28 cellular contexts compared by ENCODE assay signal in genomic region chr5:105970919-105971318, GRCh38.
"Had no signal": no experiment of that assay in that cellular context is flagged by ENCODE, and none has a peak within 500 bp of the region (broad histone marks: within the 10 kb centered on the region; RNA-seq: fewer than 3 reads in every experiment).

No MANE protein-coding gene starts in this region.

- H3K4me3 Mint-ChIP-seq: stimulated activated effector memory CD8-positive, alpha-beta T cell treated with anti-CD3 and anti-CD28 coated beads, Interleukin-12 subunit alpha, Interleukin-12 subunit beta, amount 100 ng/mL, for 72 hours; stimulated activated memory B cell treated with anti-CD40 and anti-IgM and Interleukin-4, amounts not matched to agents 10 μg/mL and 1 μg/mL and 100 μg/mL, for 72 hours; stimulated activated naive B cell treated with anti-CD40 and anti-IgM and Interleukin-4, amounts not matched to agents 10 μg/mL and 1 μg/mL and 100 μg/mL, for 72 hours; stimulated activated naive CD8-positive, alpha-beta T cell treated with anti-CD3 and anti-CD28 coated beads, Interleukin-15, amount 100 ng/mL, for 72 hours; stimulated activated naive CD8-positive, alpha-beta T cell treated with anti-CD3 and anti-CD28 coated beads, Interleukin-15, Interleukin-2, amounts not matched to agents 100 ng/mL and 50 ng/mL, for 24 hours; type B pancreatic cell had no signal

- H3K36me3 ChIP-seq: stomach, suprapubic skin, thoracic aorta, thyroid gland, tibial artery, tibial nerve, transverse colon, upper lobe of left lung, upper lobe of right lung, uterus, vagina had no signal

- H3K4me3 ChIP-seq: stomach, suprapubic skin, testis, thoracic aorta, thyroid gland, tibial artery, tibial nerve, transverse colon, upper lobe of left lung, upper lobe of right lung, uterus, vagina had no signal

- H3K27ac ChIP-seq: stomach, suprapubic skin, testis, thoracic aorta, thyroid gland, tibial artery, tibial nerve, transverse colon, upper lobe of left lung, upper lobe of right lung, uterus, vagina had no signal

- ATAC-seq: stimulated activated effector memory CD8-positive, alpha-beta T cell treated with anti-CD3 and anti-CD28 coated beads, Interleukin-12 subunit alpha, Interleukin-12 subunit beta, amount 100 ng/mL, for 72 hours; stimulated activated memory B cell treated with anti-CD40 and anti-IgM and Interleukin-4, amounts not matched to agents 10 μg/mL and 1 μg/mL and 100 μg/mL, for 72 hours; stimulated activated naive B cell treated with anti-CD40 and anti-IgM and Interleukin-4, amounts not matched to agents 10 μg/mL and 1 μg/mL and 100 μg/mL, for 72 hours; stimulated activated naive CD8-positive, alpha-beta T cell treated with anti-CD3 and anti-CD28 coated beads, Interleukin-15, amount 100 ng/mL, for 72 hours; stimulated activated naive CD8-positive, alpha-beta T cell treated with anti-CD3 and anti-CD28 coated beads, Interleukin-15, Interleukin-2, amounts not matched to agents 100 U/mL and 50 U/mL, for 24 hours; upper lobe of right lung had no signal

- H3K27me3 Mint-ChIP-seq: stimulated activated memory B cell treated with anti-CD40 and anti-IgM and Interleukin-4, amounts not matched to agents 10 μg/mL and 1 μg/mL and 100 μg/mL, for 72 hours; stimulated activated naive B cell treated with anti-CD40 and anti-IgM and Interleukin-4, amounts not matched to agents 10 μg/mL and 1 μg/mL and 100 μg/mL, for 72 hours; stimulated activated naive CD8-positive, alpha-beta T cell treated with anti-CD3 and anti-CD28 coated beads, Interleukin-15, amount 100 ng/mL, for 72 hours; stimulated activated naive CD8-positive, alpha-beta T cell treated with anti-CD3 and anti-CD28 coated beads, Interleukin-15, Interleukin-2, amounts not matched to agents 100 ng/mL and 50 ng/mL, for 24 hours; type B pancreatic cell had no signal

- H3K27me3 ChIP-seq: stomach, suprapubic skin, testis, thyroid gland, tibial artery, tibial nerve, transverse colon, upper lobe of left lung, upper lobe of right lung, uterus, vagina had no signal

- H3K9me3 ChIP-seq: stomach, suprapubic skin, testis, thoracic aorta, thyroid gland, tibial artery, tibial nerve, transverse colon, upper lobe of left lung, upper lobe of right lung, uterus, vagina had no signal

- H3K4me1 ChIP-seq: stomach, suprapubic skin, testis, thyroid gland, tibial artery, tibial nerve, transverse colon, upper lobe of left lung, upper lobe of right lung, uterus, vagina had no signal

- H3K4me1 Mint-ChIP-seq: stimulated activated effector memory CD8-positive, alpha-beta T cell treated with anti-CD3 and anti-CD28 coated beads, Interleukin-12 subunit alpha, Interleukin-12 subunit beta, amount 100 ng/mL, for 72 hours; stimulated activated memory B cell treated with anti-CD40 and anti-IgM and Interleukin-4, amounts not matched to agents 10 μg/mL and 1 μg/mL and 100 μg/mL, for 72 hours; stimulated activated naive B cell treated with anti-CD40 and anti-IgM and Interleukin-4, amounts not matched to agents 10 μg/mL and 1 μg/mL and 100 μg/mL, for 72 hours; stimulated activated naive CD8-positive, alpha-beta T cell treated with anti-CD3 and anti-CD28 coated beads, Interleukin-15, amount 100 ng/mL, for 72 hours had no signal

- DNase-seq: stimulated activated CD4-positive, alpha-beta T cell treated with anti-CD3 and anti-CD28 coated beads, Interleukin-2, amount 100 ng/mL, for 48 hours; stimulated activated CD4-positive, alpha-beta T cell treated with anti-CD3 and anti-CD28 coated beads, Interleukin-4, amount 100 ng/mL, for 1 hour; stimulated activated CD4-positive, alpha-beta T cell treated with anti-CD3 and anti-CD28 coated beads, Interleukin-4, amount 100 ng/mL, for 24 hours; stimulated activated CD4-positive, alpha-beta T cell treated with anti-CD3 and anti-CD28 coated beads, Interleukin-4, amount 100 ng/mL, for 4 hours; stimulated activated CD8-positive, alpha-beta memory T cell treated with anti-CD3 and anti-CD28 coated beads, Interleukin-4, amount 100 ng/mL, for 48 hours; stimulated activated naive B cell treated with anti-CD40 and anti-IgM and Interleukin-4, amounts not matched to agents 10 μg/mL and 1 μg/mL and 100 μg/mL, for 72 hours; stimulated activated naive CD4-positive, alpha-beta T cell; stimulated activated naive CD4-positive, alpha-beta T cell treated with Interleukin-2 at 50 U/mL for 16 hours; stimulated activated naive CD8-positive, alpha-beta T cell treated with anti-CD3 and anti-CD28 coated beads, Interleukin-15, amount 100 ng/mL, for 72 hours; stimulated activated naive CD8-positive, alpha-beta T cell treated with anti-CD3 and anti-CD28 coated beads, Interleukin-15, Interleukin-2, amounts not matched to agents 100 U/mL and 50 U/mL, for 24 hours; stomach; substantia nigra; testis; thyroid gland; tibial artery; transverse colon; trophoblast cell; upper lobe of left lung; upper lobe of right lung; uterus had no signal

- H3K27ac Mint-ChIP-seq: stimulated activated effector memory CD8-positive, alpha-beta T cell treated with anti-CD3 and anti-CD28 coated beads, Interleukin-12 subunit alpha, Interleukin-12 subunit beta, amount 100 ng/mL, for 72 hours; stimulated activated memory B cell treated with anti-CD40 and anti-IgM and Interleukin-4, amounts not matched to agents 10 μg/mL and 1 μg/mL and 100 μg/mL, for 72 hours; stimulated activated naive B cell treated with anti-CD40 and anti-IgM and Interleukin-4, amounts not matched to agents 10 μg/mL and 1 μg/mL and 100 μg/mL, for 72 hours; stimulated activated naive CD8-positive, alpha-beta T cell treated with anti-CD3 and anti-CD28 coated beads, Interleukin-15, amount 100 ng/mL, for 72 hours; stimulated activated naive CD8-positive, alpha-beta T cell treated with anti-CD3 and anti-CD28 coated beads, Interleukin-15, Interleukin-2, amounts not matched to agents 100 ng/mL and 50 ng/mL, for 24 hours; type B pancreatic cell had no signal

- H3K36me3 Mint-ChIP-seq: stimulated activated effector memory CD8-positive, alpha-beta T cell treated with anti-CD3 and anti-CD28 coated beads, Interleukin-12 subunit alpha, Interleukin-12 subunit beta, amount 100 ng/mL, for 72 hours; stimulated activated memory B cell treated with anti-CD40 and anti-IgM and Interleukin-4, amounts not matched to agents 10 μg/mL and 1 μg/mL and 100 μg/mL, for 72 hours; stimulated activated naive B cell treated with anti-CD40 and anti-IgM and Interleukin-4, amounts not matched to agents 10 μg/mL and 1 μg/mL and 100 μg/mL, for 72 hours; type B pancreatic cell had no signal
